13 cellular contexts compared by ENCODE assay signal in the genomic region with DNA sequence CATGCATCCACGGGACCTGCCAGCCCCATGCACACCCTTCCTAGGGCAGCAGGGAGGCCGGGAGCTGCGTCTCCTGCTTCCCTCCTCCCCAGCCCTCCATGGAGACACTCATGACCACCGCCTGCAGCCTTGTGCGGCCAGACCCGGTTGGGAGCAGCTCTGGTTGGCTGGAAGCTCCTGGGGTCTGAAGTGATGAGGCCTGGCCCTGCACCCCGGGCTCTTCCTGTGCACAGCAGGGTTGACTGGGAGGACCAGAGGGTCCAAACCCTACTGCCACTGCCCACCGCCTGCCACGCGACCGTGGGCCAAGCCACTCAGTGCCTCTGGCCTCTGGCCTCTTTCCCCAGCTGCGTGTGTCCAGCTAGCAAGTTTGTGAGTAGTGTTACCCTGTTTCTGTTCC.
"Had no signal": no experiment of that assay in that cellular context is flagged by ENCODE, and none has a peak within 500 bp of the region (broad histone marks: within the 10 kb centered on the region; RNA-seq: fewer than 3 reads in every experiment).

No MANE protein-coding gene starts in this region.

- DNase-seq: activated B cell treated with CpG ODN at 0.5 μM for 24 hours; activated CD4-positive, alpha-beta T cell treated with anti-CD3 and anti-CD28 coated beads, Interleukin-2, amount 10 ng/mL, durations not matched to agents 24 days and 14 days; effector memory CD8-positive, alpha-beta T cell; kidney glomerular epithelial cell; naive thymus-derived CD4-positive, alpha-beta T cell; occipital lobe; stimulated activated CD4-positive, alpha-beta T cell treated with anti-CD3 and anti-CD28 coated beads, Interleukin-4, amount 100 ng/mL, for 24 hours; stimulated activated naive CD8-positive, alpha-beta T cell treated with anti-CD3 and anti-CD28 coated beads, Interleukin-15, amount 100 ng/mL, for 72 hours; T-helper 17 cell had no signal

- H3K27ac ChIP-seq: prostate gland, right lobe of liver had no signal

- H3K9me3 ChIP-seq: prostate gland, right lobe of liver had no signal

- ATAC-seq: activated naive CD4-positive, alpha-beta T cell treated with anti-CD3 and anti-CD28 coated beads, Interleukin-2, amount 50 U/mL, for 72 hours; effector memory CD8-positive, alpha-beta T cell; naive thymus-derived CD4-positive, alpha-beta T cell; right lobe of liver; T-helper 17 cell had no signal

- H3K27me3 ChIP-seq: right lobe of liver had no signal

- H3K4me1 ChIP-seq: prostate gland, right lobe of liver had no signal

- H3K36me3 ChIP-seq: prostate gland, right lobe of liver had no signal

- H3K4me3 ChIP-seq: lung, prostate gland, right lobe of liver had no signal
